Comparison of ENCODE assay signal across 12 cellular contexts in genomic region chr12:53994268-53994690, GRCh38. TPM values are rescaled to one million over a fixed set of nuclear protein-coding genes. Genes with fewer than 3 reads are reported as not detected.
DNase-seq lines count a peak whose midpoint lies in the region; ATAC-seq, FAIRE-seq and TF ChIP-seq lines count a peak whose summit lies in the region.
"Had no signal": no experiment of that assay in that cellular context is flagged by ENCODE, and none has a peak within 500 bp of the region (broad histone marks: within the 10 kb centered on the region; RNA-seq: fewer than 3 reads in every experiment).

No MANE protein-coding gene starts in this region.

- peaks cover 41% of the 10 kb centered on the region for H3K4me1 ChIP-seq in CD8-positive, alpha-beta T cell (ENCODE audit: insufficient read depth, low read length)
- peaks cover 46% of the 10 kb centered on the region for H3K4me1 ChIP-seq in PC-3 (ENCODE audit: insufficient read depth, low read length)
- H3K4me1 ChIP-seq in esophagus muscularis mucosa, result peaks cover 26 to 52% (median 30%) of the 10 kb centered on the region in 4 donors

- H3K27ac Mint-ChIP-seq in CD8-positive, alpha-beta T cell, result no peak overlapping the region
- H3K27ac Mint-ChIP-seq in osteocyte (ENCODE audit: unreplicated experiment), result no peak overlapping the region

- 0% methylated on average over 1 of the region's 35 CpGs for WGBS in esophagus muscularis mucosa

- peak overlapping the region; percentile 94; the same call in 1 of the 2 replicates for H3K9ac ChIP-seq in PC-3 (ENCODE audit: low read length)

- no peak overlapping the region for H2AFZ ChIP-seq in PC-3 (ENCODE audit: low read length)

- no peaks in the 10 kb centered on the region for H3K9me2 ChIP-seq in PC-3 (replicated peaks; ENCODE audit: low read length)

- H3K27me3 ChIP-seq in CD8-positive, alpha-beta T cell (ENCODE audit: insufficient read depth, low read length), result peaks cover 95% of the 10 kb centered on the region
- H3K27me3 ChIP-seq in PC-3 (ENCODE audit: low read length) (no peaks in the 10 kb centered on the region), esophagus muscularis mucosa (peaks cover 12 to 100% (median 97%) of the 10 kb centered on the region in 4 donors)

- POLR2A ChIA-PET in CD8-positive, alpha-beta T cell (lab: Charles Lee), result no interaction called here
- POLR2A ChIA-PET in PC-3 (lab: Charles Lee; ENCODE audit: unreplicated experiment), result interaction anchor here (0.6 kb wide), 1 partner anchor 235 kb away, joined by 3 read pairs; no protein-coding TSS in a partner anchor

- no peak overlapping the region for H3K4me3 ChIP-seq in CD8-positive, alpha-beta T cell (ENCODE audit: low read depth, low read length)
- H3K4me3 ChIP-seq in PC-3 (ENCODE audit: low read length), result peak overlapping the region; percentile 78; the same call in 1 of the 2 replicates
- H3K4me3 ChIP-seq in esophagus muscularis mucosa, result peak overlapping the region in 3 of 4 donors; percentile 19 to 51 (median 46)
- H3K4me3 ChIP-seq: colonic mucosa, right lobe of liver had no signal

- no peak for TF ChIP-seq POLR2A in esophagus muscularis mucosa (IDR thresholded peaks at IDR 0.05; ENCODE audit: low read depth)
- TF ChIP-seq POLR2A in GM12891 (IDR thresholded peaks at IDR 0.05; ENCODE audit: low read depth, low read length), result no peak

- H3F3A ChIP-seq in PC-3 (ENCODE audit: low read length, unreplicated experiment), result no peaks in the 10 kb centered on the region

- DNase-seq in CD8-positive, alpha-beta T cell, result no peak
- DNase-seq in PC-3 (no peak), esophagus muscularis mucosa (ENCODE audit: extremely low spot score) (no peak), osteocyte (ENCODE audit: extremely low spot score, unreplicated experiment) (no peak), mesenteric fat pad (ENCODE audit: low spot score) (no peak), GM12891 (ENCODE audit: insufficient read length, low spot score) (no peak)
- DNase-seq: colonic mucosa, DND-41, NCI-H2029, right lobe of liver had no signal

- H3K4me2 ChIP-seq in PC-3 (ENCODE audit: low read length), result peak overlapping the region; percentile 98

- no peaks in the 10 kb centered on the region for H3K36me3 Mint-ChIP-seq in CD8-positive, alpha-beta T cell
- H3K36me3 Mint-ChIP-seq in osteocyte (ENCODE audit: unreplicated experiment), result peaks cover 2% of the 10 kb centered on the region

- H3K9me3 Mint-ChIP-seq in CD8-positive, alpha-beta T cell, result no peaks in the 10 kb centered on the region
- H3K9me3 Mint-ChIP-seq in osteocyte (ENCODE audit: unreplicated experiment), result no peaks in the 10 kb centered on the region

- CTCF ChIA-PET in CD8-positive, alpha-beta T cell (lab: Charles Lee), result interaction anchor here (1.0 to 17.0 kb wide), 3 partner anchors 9 to 200 kb away, joined by 3 to 372 read pairs (median 29); partner anchors contain the start of gene SMUG1
- CTCF ChIA-PET in PC-3 (lab: Charles Lee), result no interaction called here

- no peaks in the 10 kb centered on the region for H4K20me1 ChIP-seq in PC-3 (ENCODE audit: low read length)

- no peaks in the 10 kb centered on the region for H3K36me3 ChIP-seq in CD8-positive, alpha-beta T cell (ENCODE audit: insufficient read depth, low read length)
- H3K36me3 ChIP-seq in PC-3 (ENCODE audit: low read depth, low read length) (no peaks in the 10 kb centered on the region), esophagus muscularis mucosa (no peaks in the 10 kb centered on the region)
- H3K36me3 ChIP-seq: colonic mucosa, right lobe of liver had no signal

- no TSS peak for BruUV-seq in PC-3 (replicated peaks; lab: Mats Ljungman, UMichigan)

- no peak for FAIRE-seq in GM12891 (lab: Jason Lieb, UNC)

- no peak overlapping the region for H3K27ac ChIP-seq in CD8-positive, alpha-beta T cell (ENCODE audit: low read depth, low read length)
- H3K27ac ChIP-seq in PC-3 (ENCODE audit: low read length), result no peak overlapping the region
- H3K27ac ChIP-seq in esophagus muscularis mucosa (replicated peaks in 1 of 4), result no peak overlapping the region
- H3K27ac ChIP-seq: colonic mucosa, right lobe of liver had no signal

- ATAC-seq in CD8-positive, alpha-beta T cell, result no peak
- ATAC-seq in PC-3 (no peak), HG03039 (IDR thresholded peaks at IDR 0.05; ENCODE audit: unreplicated experiment) (no peak), GM21786 (IDR thresholded peaks at IDR 0.05; ENCODE audit: unreplicated experiment) (no peak)

- peaks cover 42% of the 10 kb centered on the region for H3K4me1 Mint-ChIP-seq in CD8-positive, alpha-beta T cell (ENCODE audit: low read depth)
- peaks cover 27% of the 10 kb centered on the region for H3K4me1 Mint-ChIP-seq in osteocyte (ENCODE audit: unreplicated experiment)

- intact Hi-C loops in CD8-positive, alpha-beta T cell (cut with DNase I, micrococcal nuclease), result no loop called here
- intact Hi-C loops in PC-3 (cut with micrococcal nuclease), result no loop called here
- intact Hi-C loops in esophagus muscularis mucosa (cut with DNase I), result no loop called here

- no peaks in the 10 kb centered on the region for H3K9me3 ChIP-seq in CD8-positive, alpha-beta T cell (ENCODE audit: low read length)
- no peaks in the 10 kb centered on the region for H3K9me3 ChIP-seq in PC-3 (ENCODE audit: low read length)
- H3K9me3 ChIP-seq in esophagus muscularis mucosa, result no peaks in the 10 kb centered on the region
- H3K9me3 ChIP-seq: colonic mucosa, right lobe of liver had no signal

- peak overlapping the region; percentile 60 for H3K4me3 Mint-ChIP-seq in CD8-positive, alpha-beta T cell
- H3K4me3 Mint-ChIP-seq in osteocyte (ENCODE audit: unreplicated experiment), result peak overlapping the region; percentile 42

- no peak for TF ChIP-seq CTCF in CD8-positive, alpha-beta T cell (IDR thresholded peaks at IDR 0.05)
- TF ChIP-seq CTCF in PC-3 (conservative IDR thresholded peaks at IDR 0.05; ENCODE audit: low read depth, low read length), result no peak
- no peak for TF ChIP-seq CTCF in esophagus muscularis mucosa (IDR thresholded peaks at IDR 0.05)
- no peak for TF ChIP-seq CTCF in osteocyte (IDR thresholded peaks at IDR 0.05)

- TF ChIP-seq EP300 in esophagus muscularis mucosa (IDR thresholded peaks at IDR 0.05), result no peak

- peaks cover 78% of the 10 kb centered on the region for H3K79me2 ChIP-seq in PC-3 (ENCODE audit: low read length)

- peaks cover 91% of the 10 kb centered on the region for H3K27me3 Mint-ChIP-seq in CD8-positive, alpha-beta T cell (ENCODE audit: low read depth)
- peaks cover 97% of the 10 kb centered on the region for H3K27me3 Mint-ChIP-seq in osteocyte (ENCODE audit: unreplicated experiment)

TF ChIP-seq in GM12891, 5 proteins besides CTCF, POLR2A, EP300 and RAD21:
- TF ChIP-seq SPI1 (IDR thresholded peaks at IDR 0.05; ENCODE audit: low read depth, low read length) (no peak), PAX5 (IDR thresholded peaks at IDR 0.05; ENCODE audit: insufficient read depth, low read length, severe bottlenecking) (no peak), POU2F2 (IDR thresholded peaks at IDR 0.05; ENCODE audit: low read depth, low read length) (no peak), TAF1 (IDR thresholded peaks at IDR 0.05; ENCODE audit: low read depth, low read length) (no peak), POLR2AphosphoS5 (IDR thresholded peaks at IDR 0.05; ENCODE audit: low read depth, low read length) (no peak)

RNA-seq across cellular contexts. Expression of gene HOXC9, which starts 5.7 kb away (rescaled TPM):
- not detected for total RNA-seq in CD8-positive, alpha-beta T cell
- total RNA-seq in PC-3 (2014; rRNA removed), result 1.5 and 1.8 TPM in 2 replicates
- not detected for total RNA-seq in esophagus muscularis mucosa
- not detected in 2 replicates for total RNA-seq in osteocyte
- 0.42 TPM for total RNA-seq in mesenteric fat pad
- polyA plus RNA-seq in GM12891 (2012; ENCODE audit: low read depth, missing spikeins), result 0.06 TPM
- total RNA-seq: colonic mucosa, right lobe of liver had no signal

RNA-seq across cellular contexts. Expression of gene HOXC10, which starts 9.3 kb away (rescaled TPM):
- not detected for total RNA-seq in CD8-positive, alpha-beta T cell
- total RNA-seq in PC-3 (2014; rRNA removed) (0.69 and 2.9 TPM in 2 replicates), esophagus muscularis mucosa (not detected), osteocyte (not detected in 2 replicates), mesenteric fat pad (0.16 TPM)
- not detected for polyA plus RNA-seq in GM12891 (2012; ENCODE audit: low read depth, missing spikeins)
- total RNA-seq: colonic mucosa, right lobe of liver had no signal

RNA-seq across cellular contexts. Expression of gene HOXC8, which starts 14.5 kb away (rescaled TPM):
- not detected for total RNA-seq in CD8-positive, alpha-beta T cell
- total RNA-seq in PC-3 (2014; rRNA removed) (1.1 and 2.4 TPM in 2 replicates), esophagus muscularis mucosa (not detected), osteocyte (not detected in 2 replicates), mesenteric fat pad (0.35 TPM)
- not detected for polyA plus RNA-seq in GM12891 (2012; ENCODE audit: low read depth, missing spikeins)
- total RNA-seq: colonic mucosa, right lobe of liver had no signal

RNA-seq across cellular contexts. Expression of gene HOTAIR, which starts 19.5 kb away (rescaled TPM):
- total RNA-seq in CD8-positive, alpha-beta T cell, result not detected
- 3.5 and 4.3 TPM in 2 replicates for total RNA-seq in PC-3 (2014; rRNA removed)
- total RNA-seq in esophagus muscularis mucosa, result not detected
- not detected in 2 replicates for total RNA-seq in osteocyte
- total RNA-seq in mesenteric fat pad, result not detected
- not detected for polyA plus RNA-seq in GM12891 (2012; ENCODE audit: low read depth, missing spikeins)
- total RNA-seq: colonic mucosa, right lobe of liver had no signal

RNA-seq across cellular contexts. Expression of gene HOXC11, which starts 21.4 kb away (rescaled TPM):
- not detected for total RNA-seq in CD8-positive, alpha-beta T cell
- total RNA-seq in PC-3 (2014; rRNA removed) (0.84 and 1.2 TPM in 2 replicates), esophagus muscularis mucosa (not detected), osteocyte (not detected in 2 replicates), mesenteric fat pad (not detected)
- not detected for polyA plus RNA-seq in GM12891 (2012; ENCODE audit: low read depth, missing spikeins)
- total RNA-seq: colonic mucosa, right lobe of liver had no signal
